8 cellular contexts compared by ENCODE assay signal in genomic region chr2:12715258-12715865, GRCh38. TPM values are rescaled to one million over a fixed set of nuclear protein-coding genes. Genes with fewer than 3 reads are reported as not detected.
DNase-seq lines count a peak whose midpoint lies in the region; ATAC-seq and TF ChIP-seq lines count a peak whose summit lies in the region.

No MANE protein-coding gene starts in this region.

- H3K27ac ChIP-seq in breast epithelium, result peak overlapping the region; percentile 91 to 92

- no peak for DNase-seq in activated naive CD4-positive, alpha-beta T cell treated with anti-CD3 and anti-CD28 coated beads, Interleukin-2, amount 10 ng/mL, durations not matched to agents 7 days and 5 days
- no peak for DNase-seq in activated naive CD4-positive, alpha-beta T cell treated with anti-CD3 and anti-CD28 coated beads, Interleukin-2, amount 50 U/mL, for 16 hours
- DNase-seq in breast epithelium (ENCODE audit: low spot score in 2 of 2) (no peak), mesothelial cell of epicardium (ENCODE audit: low spot score in 2 of 2, unreplicated experiment in 2 of 2) (no peak), ureter (ENCODE audit: low spot score) (peak; percentile 40)
- no peak for DNase-seq in activated CD4-positive, alpha-beta T cell treated with anti-CD3 and anti-CD28 coated beads, Interleukin-2, amount 50 U/mL, for 4 hours

- H3K9me3 ChIP-seq in breast epithelium, result no peaks in the 10 kb centered on the region

- H3K4me1 ChIP-seq in breast epithelium, result peaks cover 0 to 17% of the 10 kb centered on the region in 2 donors

- H3K27ac Mint-ChIP-seq in activated naive CD4-positive, alpha-beta T cell treated with anti-CD3 and anti-CD28 coated beads, Interleukin-2, amount 10 ng/mL, durations not matched to agents 7 days and 5 days, result peak overlapping the region; percentile 97
- H3K27ac Mint-ChIP-seq in mesothelial cell of epicardium, result peak overlapping the region; percentile 44

- intact Hi-C loops in breast epithelium (cut with DNase I; ENCODE audit: low total_unique reads), result no loop called here

- H3K36me3 Mint-ChIP-seq in activated naive CD4-positive, alpha-beta T cell treated with anti-CD3 and anti-CD28 coated beads, Interleukin-2, amount 10 ng/mL, durations not matched to agents 7 days and 5 days, result peaks cover 43% of the 10 kb centered on the region
- H3K36me3 Mint-ChIP-seq in mesothelial cell of epicardium, result no peaks in the 10 kb centered on the region

- ATAC-seq in GM21528 (IDR thresholded peaks at IDR 0.05; ENCODE audit: low FRiP score, unreplicated experiment) (no peak), GM18861 (IDR thresholded peaks at IDR 0.05; ENCODE audit: unreplicated experiment) (no peak)

- no peaks in the 10 kb centered on the region for H3K9me3 Mint-ChIP-seq in activated naive CD4-positive, alpha-beta T cell treated with anti-CD3 and anti-CD28 coated beads, Interleukin-2, amount 10 ng/mL, durations not matched to agents 7 days and 5 days
- H3K9me3 Mint-ChIP-seq in mesothelial cell of epicardium, result no peaks in the 10 kb centered on the region

- peaks cover 41% of the 10 kb centered on the region for H3K4me1 Mint-ChIP-seq in activated naive CD4-positive, alpha-beta T cell treated with anti-CD3 and anti-CD28 coated beads, Interleukin-2, amount 10 ng/mL, durations not matched to agents 7 days and 5 days
- peaks cover 34% of the 10 kb centered on the region for H3K4me1 Mint-ChIP-seq in mesothelial cell of epicardium

- TF ChIP-seq POLR2A in breast epithelium (IDR thresholded peaks at IDR 0.05), result no peak

- CTCF ChIA-PET in activated naive CD4-positive, alpha-beta T cell treated with anti-CD3 and anti-CD28 coated beads, Interleukin-2, amount 10 ng/mL, durations not matched to agents 7 days and 5 days (lab: Charles Lee), result interaction anchor here (0.7 to 4.4 kb wide), 20 partner anchors 8 to 886 kb away, joined by 3 to 33 read pairs (median 5); no protein-coding TSS in a partner anchor

- H3K27me3 Mint-ChIP-seq in activated naive CD4-positive, alpha-beta T cell treated with anti-CD3 and anti-CD28 coated beads, Interleukin-2, amount 10 ng/mL, durations not matched to agents 7 days and 5 days, result peaks cover 10% of the 10 kb centered on the region
- H3K27me3 Mint-ChIP-seq in mesothelial cell of epicardium (ENCODE audit: low read depth), result peaks cover 2% of the 10 kb centered on the region

- no peaks in the 10 kb centered on the region for H3K27me3 ChIP-seq in breast epithelium

- H3K4me3 Mint-ChIP-seq in activated naive CD4-positive, alpha-beta T cell treated with anti-CD3 and anti-CD28 coated beads, Interleukin-2, amount 10 ng/mL, durations not matched to agents 7 days and 5 days, result peak overlapping the region; percentile 98
- H3K4me3 Mint-ChIP-seq in mesothelial cell of epicardium, result peak overlapping the region; percentile 80

- TF ChIP-seq CTCF in breast epithelium (IDR thresholded peaks at IDR 0.05), result no peak
- no peak for TF ChIP-seq CTCF in mesothelial cell of epicardium (IDR thresholded peaks at IDR 0.05; ENCODE audit: unreplicated experiment)

- peak overlapping the region in 2 of 3 donors; percentile 83 to 84 for H3K4me3 ChIP-seq in breast epithelium

- no peaks in the 10 kb centered on the region for H3K36me3 ChIP-seq in breast epithelium

RNA-seq across cellular contexts. Expression of gene TRIB2, which starts 1.4 kb away (rescaled TPM):
- total RNA-seq in breast epithelium (10 to 100 TPM; 17.6 to 62.9 (median 49.6) TPM), mesothelial cell of epicardium (21.1 to 25.4 TPM (median 23.7 TPM) in 3 replicates), ureter (45.4 TPM)
